ENCODE assay signal across 1 cellular context in genomic region chr18:10525563-10526210, GRCh38.
TF ChIP-seq lines count a peak whose summit lies in the region.

Gene NAPG, plus strand, starts transcription at chr18:10526027. Its CDS starts 76 bp downstream, at chr18:10526103.

TF ChIP-seq in K562, 482 proteins besides CTCF, POLR2A, EP300 and RAD21 (continued from another document and continues in another):
- 0 out of 2 replicates have a peak, but pooled peaks have one; percentile 47 for TF ChIP-seq ELF2 (CRISPR knock-in tag; IDR thresholded peaks at IDR 0.05)
- TF ChIP-seq, protein P1, sequence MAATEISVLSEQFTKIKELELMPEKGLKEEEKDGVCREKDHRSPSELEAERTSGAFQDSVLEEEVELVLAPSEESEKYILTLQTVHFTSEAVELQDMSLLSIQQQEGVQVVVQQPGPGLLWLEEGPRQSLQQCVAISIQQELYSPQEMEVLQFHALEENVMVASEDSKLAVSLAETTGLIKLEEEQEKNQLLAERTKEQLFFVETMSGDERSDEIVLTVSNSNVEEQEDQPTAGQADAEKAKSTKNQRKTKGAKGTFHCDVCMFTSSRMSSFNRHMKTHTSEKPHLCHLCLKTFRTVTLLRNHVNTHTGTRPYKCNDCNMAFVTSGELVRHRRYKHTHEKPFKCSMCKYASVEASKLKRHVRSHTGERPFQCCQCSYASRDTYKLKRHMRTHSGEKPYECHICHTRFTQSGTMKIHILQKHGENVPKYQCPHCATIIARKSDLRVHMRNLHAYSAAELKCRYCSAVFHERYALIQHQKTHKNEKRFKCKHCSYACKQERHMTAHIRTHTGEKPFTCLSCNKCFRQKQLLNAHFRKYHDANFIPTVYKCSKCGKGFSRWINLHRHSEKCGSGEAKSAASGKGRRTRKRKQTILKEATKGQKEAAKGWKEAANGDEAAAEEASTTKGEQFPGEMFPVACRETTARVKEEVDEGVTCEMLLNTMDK (IDR thresholded peaks at IDR 0.05; ENCODE audit: borderline replicate concordance, insufficient read depth, low read depth, low read length, poor library complexity, severe bottlenecking), result no peak
- TF ChIP-seq ZKSCAN1 (IDR thresholded peaks at IDR 0.05; ENCODE audit: low read depth, low read length), result peak; percentile 98
- TF ChIP-seq ZFX (CRISPR knock-in tag; IDR thresholded peaks at IDR 0.05), result peak; percentile 61
- no peak for TF ChIP-seq ZNF12 (CRISPR knock-in tag; IDR thresholded peaks at IDR 0.05)
- no peak for TF ChIP-seq KAT7 (CRISPR knock-in tag; IDR thresholded peaks at IDR 0.05; ENCODE audit: borderline replicate concordance)
- TF ChIP-seq, protein P2, sequence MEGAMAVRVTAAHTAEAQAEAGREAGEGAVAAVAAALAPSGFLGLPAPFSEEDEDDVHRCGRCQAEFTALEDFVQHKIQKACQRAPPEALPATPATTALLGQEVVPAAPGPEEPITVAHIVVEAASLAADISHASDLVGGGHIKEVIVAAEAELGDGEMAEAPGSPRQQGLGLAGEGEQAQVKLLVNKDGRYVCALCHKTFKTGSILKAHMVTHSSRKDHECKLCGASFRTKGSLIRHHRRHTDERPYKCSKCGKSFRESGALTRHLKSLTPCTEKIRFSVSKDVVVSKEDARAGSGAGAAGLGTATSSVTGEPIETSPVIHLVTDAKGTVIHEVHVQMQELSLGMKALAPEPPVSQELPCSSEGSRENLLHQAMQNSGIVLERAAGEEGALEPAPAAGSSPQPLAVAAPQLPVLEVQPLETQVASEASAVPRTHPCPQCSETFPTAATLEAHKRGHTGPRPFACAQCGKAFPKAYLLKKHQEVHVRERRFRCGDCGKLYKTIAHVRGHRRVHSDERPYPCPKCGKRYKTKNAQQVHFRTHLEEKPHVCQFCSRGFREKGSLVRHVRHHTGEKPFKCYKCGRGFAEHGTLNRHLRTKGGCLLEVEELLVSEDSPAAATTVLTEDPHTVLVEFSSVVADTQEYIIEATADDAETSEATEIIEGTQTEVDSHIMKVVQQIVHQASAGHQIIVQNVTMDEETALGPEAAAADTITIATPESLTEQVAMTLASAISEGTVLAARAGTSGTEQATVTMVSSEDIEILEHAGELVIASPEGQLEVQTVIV (CRISPR knock-in tag; IDR thresholded peaks at IDR 0.05; ENCODE audit: borderline replicate concordance), result peak; percentile 63; the same call in 1 of the 2 replicates
- TF ChIP-seq VEZF1 (CRISPR knock-in tag; IDR thresholded peaks at IDR 0.05), result peak; percentile 75
- peak; percentile 99 for TF ChIP-seq MTA3 (IDR thresholded peaks at IDR 0.05; ENCODE audit: borderline replicate concordance)
- peak; percentile 18; the same call in 1 of the 2 replicates for TF ChIP-seq EGR1 (conservative IDR thresholded peaks at IDR 0.05)
- TF ChIP-seq, protein P3, sequence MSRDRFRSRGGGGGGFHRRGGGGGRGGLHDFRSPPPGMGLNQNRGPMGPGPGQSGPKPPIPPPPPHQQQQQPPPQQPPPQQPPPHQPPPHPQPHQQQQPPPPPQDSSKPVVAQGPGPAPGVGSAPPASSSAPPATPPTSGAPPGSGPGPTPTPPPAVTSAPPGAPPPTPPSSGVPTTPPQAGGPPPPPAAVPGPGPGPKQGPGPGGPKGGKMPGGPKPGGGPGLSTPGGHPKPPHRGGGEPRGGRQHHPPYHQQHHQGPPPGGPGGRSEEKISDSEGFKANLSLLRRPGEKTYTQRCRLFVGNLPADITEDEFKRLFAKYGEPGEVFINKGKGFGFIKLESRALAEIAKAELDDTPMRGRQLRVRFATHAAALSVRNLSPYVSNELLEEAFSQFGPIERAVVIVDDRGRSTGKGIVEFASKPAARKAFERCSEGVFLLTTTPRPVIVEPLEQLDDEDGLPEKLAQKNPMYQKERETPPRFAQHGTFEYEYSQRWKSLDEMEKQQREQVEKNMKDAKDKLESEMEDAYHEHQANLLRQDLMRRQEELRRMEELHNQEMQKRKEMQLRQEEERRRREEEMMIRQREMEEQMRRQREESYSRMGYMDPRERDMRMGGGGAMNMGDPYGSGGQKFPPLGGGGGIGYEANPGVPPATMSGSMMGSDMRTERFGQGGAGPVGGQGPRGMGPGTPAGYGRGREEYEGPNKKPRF (IDR thresholded peaks at IDR 0.05; ENCODE audit: low read depth, low read length), result no peak
- peak; percentile 77 for TF ChIP-seq SUPT5H (IDR thresholded peaks at IDR 0.05)
- TF ChIP-seq TSHZ1 (CRISPR knock-in tag; IDR thresholded peaks at IDR 0.05), result 0 out of 2 replicates have a peak, but pooled peaks have one; percentile 26
- TF ChIP-seq SMAD1 (IDR thresholded peaks at IDR 0.05; ENCODE audit: low read depth, low read length, partially characterized antibody), result peak; percentile 72
- TF ChIP-seq PHF20 (IDR thresholded peaks at IDR 0.05; ENCODE audit: partially characterized antibody), result peak; percentile 66
- peak; percentile 54 for TF ChIP-seq CREB1 (IDR thresholded peaks at IDR 0.05)
- peak; percentile 64 for TF ChIP-seq CREB1 (CRISPR knock-in tag; IDR thresholded peaks at IDR 0.05)
- TF ChIP-seq, protein P4, sequence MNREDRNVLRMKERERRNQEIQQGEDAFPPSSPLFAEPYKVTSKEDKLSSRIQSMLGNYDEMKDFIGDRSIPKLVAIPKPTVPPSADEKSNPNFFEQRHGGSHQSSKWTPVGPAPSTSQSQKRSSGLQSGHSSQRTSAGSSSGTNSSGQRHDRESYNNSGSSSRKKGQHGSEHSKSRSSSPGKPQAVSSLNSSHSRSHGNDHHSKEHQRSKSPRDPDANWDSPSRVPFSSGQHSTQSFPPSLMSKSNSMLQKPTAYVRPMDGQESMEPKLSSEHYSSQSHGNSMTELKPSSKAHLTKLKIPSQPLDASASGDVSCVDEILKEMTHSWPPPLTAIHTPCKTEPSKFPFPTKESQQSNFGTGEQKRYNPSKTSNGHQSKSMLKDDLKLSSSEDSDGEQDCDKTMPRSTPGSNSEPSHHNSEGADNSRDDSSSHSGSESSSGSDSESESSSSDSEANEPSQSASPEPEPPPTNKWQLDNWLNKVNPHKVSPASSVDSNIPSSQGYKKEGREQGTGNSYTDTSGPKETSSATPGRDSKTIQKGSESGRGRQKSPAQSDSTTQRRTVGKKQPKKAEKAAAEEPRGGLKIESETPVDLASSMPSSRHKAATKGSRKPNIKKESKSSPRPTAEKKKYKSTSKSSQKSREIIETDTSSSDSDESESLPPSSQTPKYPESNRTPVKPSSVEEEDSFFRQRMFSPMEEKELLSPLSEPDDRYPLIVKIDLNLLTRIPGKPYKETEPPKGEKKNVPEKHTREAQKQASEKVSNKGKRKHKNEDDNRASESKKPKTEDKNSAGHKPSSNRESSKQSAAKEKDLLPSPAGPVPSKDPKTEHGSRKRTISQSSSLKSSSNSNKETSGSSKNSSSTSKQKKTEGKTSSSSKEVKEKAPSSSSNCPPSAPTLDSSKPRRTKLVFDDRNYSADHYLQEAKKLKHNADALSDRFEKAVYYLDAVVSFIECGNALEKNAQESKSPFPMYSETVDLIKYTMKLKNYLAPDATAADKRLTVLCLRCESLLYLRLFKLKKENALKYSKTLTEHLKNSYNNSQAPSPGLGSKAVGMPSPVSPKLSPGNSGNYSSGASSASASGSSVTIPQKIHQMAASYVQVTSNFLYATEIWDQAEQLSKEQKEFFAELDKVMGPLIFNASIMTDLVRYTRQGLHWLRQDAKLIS (CRISPR knock-in tag; IDR thresholded peaks at IDR 0.05), result 0 out of 2 replicates have a peak, but pooled peaks have one; percentile 67
- TF ChIP-seq, protein P5, sequence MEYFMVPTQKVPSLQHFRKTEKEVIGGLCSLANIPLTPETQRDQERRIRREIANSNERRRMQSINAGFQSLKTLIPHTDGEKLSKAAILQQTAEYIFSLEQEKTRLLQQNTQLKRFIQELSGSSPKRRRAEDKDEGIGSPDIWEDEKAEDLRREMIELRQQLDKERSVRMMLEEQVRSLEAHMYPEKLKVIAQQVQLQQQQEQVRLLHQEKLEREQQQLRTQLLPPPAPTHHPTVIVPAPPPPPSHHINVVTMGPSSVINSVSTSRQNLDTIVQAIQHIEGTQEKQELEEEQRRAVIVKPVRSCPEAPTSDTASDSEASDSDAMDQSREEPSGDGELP (CRISPR knock-in tag; IDR thresholded peaks at IDR 0.05; ENCODE audit: borderline replicate concordance), result peak; percentile 75
- TF ChIP-seq EP400 (IDR thresholded peaks at IDR 0.05), result peak; percentile 73
- peak; percentile 84 for TF ChIP-seq ATF7 (IDR thresholded peaks at IDR 0.05)
- 0 out of 2 replicates have a peak, but pooled peaks have one; percentile 27 for TF ChIP-seq KDM2B (CRISPR knock-in tag; IDR thresholded peaks at IDR 0.05)
- no peak for TF ChIP-seq CBX8 (IDR thresholded peaks at IDR 0.05; ENCODE audit: borderline replicate concordance, extremely low read depth, low read depth, low read length, poor library complexity, severe bottlenecking)
- peak; percentile 35; the same call in 1 of the 2 replicates for TF ChIP-seq CHD2 (IDR thresholded peaks at IDR 0.05; ENCODE audit: low read depth, low read length)
- TF ChIP-seq, protein P6, sequence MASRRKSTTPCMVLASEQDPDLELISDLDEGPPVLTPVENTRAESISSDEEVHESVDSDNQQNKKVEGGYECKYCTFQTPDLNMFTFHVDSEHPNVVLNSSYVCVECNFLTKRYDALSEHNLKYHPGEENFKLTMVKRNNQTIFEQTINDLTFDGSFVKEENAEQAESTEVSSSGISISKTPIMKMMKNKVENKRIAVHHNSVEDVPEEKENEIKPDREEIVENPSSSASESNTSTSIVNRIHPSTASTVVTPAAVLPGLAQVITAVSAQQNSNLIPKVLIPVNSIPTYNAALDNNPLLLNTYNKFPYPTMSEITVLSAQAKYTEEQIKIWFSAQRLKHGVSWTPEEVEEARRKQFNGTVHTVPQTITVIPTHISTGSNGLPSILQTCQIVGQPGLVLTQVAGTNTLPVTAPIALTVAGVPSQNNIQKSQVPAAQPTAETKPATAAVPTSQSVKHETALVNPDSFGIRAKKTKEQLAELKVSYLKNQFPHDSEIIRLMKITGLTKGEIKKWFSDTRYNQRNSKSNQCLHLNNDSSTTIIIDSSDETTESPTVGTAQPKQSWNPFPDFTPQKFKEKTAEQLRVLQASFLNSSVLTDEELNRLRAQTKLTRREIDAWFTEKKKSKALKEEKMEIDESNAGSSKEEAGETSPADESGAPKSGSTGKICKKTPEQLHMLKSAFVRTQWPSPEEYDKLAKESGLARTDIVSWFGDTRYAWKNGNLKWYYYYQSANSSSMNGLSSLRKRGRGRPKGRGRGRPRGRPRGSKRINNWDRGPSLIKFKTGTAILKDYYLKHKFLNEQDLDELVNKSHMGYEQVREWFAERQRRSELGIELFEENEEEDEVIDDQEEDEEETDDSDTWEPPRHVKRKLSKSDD (conservative IDR thresholded peaks at IDR 0.05; ENCODE audit: low read length), result no peak
- peak; percentile 53 to 88; a peak in 3 of 4 replicates for TF ChIP-seq MAZ (CRISPR knock-in tag; conservative IDR thresholded peaks at IDR 0.05 in 1 of 2, IDR thresholded peaks at IDR 0.05 in 1 of 2)
- TF ChIP-seq RB1 (IDR thresholded peaks at IDR 0.05; ENCODE audit: low read depth), result peak; percentile 88
- TF ChIP-seq COPS2 (conservative IDR thresholded peaks at IDR 0.05), result no peak
- TF ChIP-seq, protein P7, sequence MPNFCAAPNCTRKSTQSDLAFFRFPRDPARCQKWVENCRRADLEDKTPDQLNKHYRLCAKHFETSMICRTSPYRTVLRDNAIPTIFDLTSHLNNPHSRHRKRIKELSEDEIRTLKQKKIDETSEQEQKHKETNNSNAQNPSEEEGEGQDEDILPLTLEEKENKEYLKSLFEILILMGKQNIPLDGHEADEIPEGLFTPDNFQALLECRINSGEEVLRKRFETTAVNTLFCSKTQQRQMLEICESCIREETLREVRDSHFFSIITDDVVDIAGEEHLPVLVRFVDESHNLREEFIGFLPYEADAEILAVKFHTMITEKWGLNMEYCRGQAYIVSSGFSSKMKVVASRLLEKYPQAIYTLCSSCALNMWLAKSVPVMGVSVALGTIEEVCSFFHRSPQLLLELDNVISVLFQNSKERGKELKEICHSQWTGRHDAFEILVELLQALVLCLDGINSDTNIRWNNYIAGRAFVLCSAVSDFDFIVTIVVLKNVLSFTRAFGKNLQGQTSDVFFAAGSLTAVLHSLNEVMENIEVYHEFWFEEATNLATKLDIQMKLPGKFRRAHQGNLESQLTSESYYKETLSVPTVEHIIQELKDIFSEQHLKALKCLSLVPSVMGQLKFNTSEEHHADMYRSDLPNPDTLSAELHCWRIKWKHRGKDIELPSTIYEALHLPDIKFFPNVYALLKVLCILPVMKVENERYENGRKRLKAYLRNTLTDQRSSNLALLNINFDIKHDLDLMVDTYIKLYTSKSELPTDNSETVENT (CRISPR knock-in tag; IDR thresholded peaks at IDR 0.05), result peak; percentile 72; the same call in 1 of the 2 replicates
- peak; percentile 55 for TF ChIP-seq NEUROD1 (IDR thresholded peaks at IDR 0.05; ENCODE audit: borderline replicate concordance, low read depth, low read length, partially characterized antibody)
